9 cellular contexts compared by ENCODE assay signal in the genomic region with DNA sequence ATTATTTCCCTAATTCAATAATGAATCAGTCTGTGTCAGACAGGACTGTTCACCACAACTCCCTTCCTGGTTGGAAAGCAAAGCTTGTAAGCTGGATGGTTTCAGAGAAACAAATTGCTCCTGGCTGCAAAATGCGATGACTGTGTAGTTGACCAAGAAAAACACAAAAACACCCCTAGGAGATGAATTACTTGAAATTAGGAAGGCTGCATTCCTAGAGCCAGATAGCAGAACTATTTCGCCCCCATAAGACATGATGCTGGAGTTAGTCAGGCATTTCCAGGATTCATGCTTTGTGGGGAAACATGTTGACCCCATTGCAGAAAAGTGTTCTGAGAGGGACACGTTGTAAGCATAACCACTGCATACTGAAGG.
A peak's percentile ranks its signal among the peaks of the same experiment; 100 is the strongest.
DNase-seq lines count a peak whose midpoint lies in the region; ATAC-seq and TF ChIP-seq lines count a peak whose summit lies in the region.
"Had no signal": no experiment of that assay in that cellular context is flagged by ENCODE, and none has a peak within 500 bp of the region (broad histone marks: within the 10 kb centered on the region; RNA-seq: fewer than 3 reads in every experiment).

No MANE protein-coding gene starts in this region.

- no peak overlapping the region for H2AFZ ChIP-seq in IMR-90 (replicated peaks; ENCODE audit: low read length, poor library complexity)

- DNase-seq in IMR-90: peak; percentile 91
- DNase-seq in dedifferentiated amniotic fluid mesenchymal stem cell (ENCODE audit: extremely low spot score): peak; percentile 52
- no peak for DNase-seq in left lung
- DNase-seq in uterus: peak; percentile 25 to 45
- DNase-seq in cerebellum (ENCODE audit: low spot score): no peak
- DNase-seq in endodermal cell: no peak
- DNase-seq: DND-41, NCI-H146 had no signal

- peak overlapping the region; percentile 30; the same call in 1 of the 3 replicates for H2BK15ac ChIP-seq in IMR-90 (ENCODE audit: low read depth, low read length)

- TF ChIP-seq CTCF in IMR-90 (conservative IDR thresholded peaks at IDR 0.05; ENCODE audit: low read depth, low read length): no peak
- no peak for TF ChIP-seq CTCF in left lung (IDR thresholded peaks at IDR 0.05)
- TF ChIP-seq CTCF in uterus (IDR thresholded peaks at IDR 0.05): no peak
- TF ChIP-seq CTCF in endodermal cell (conservative IDR thresholded peaks at IDR 0.05): no peak

- in situ Hi-C loops in IMR-90 (cut with MboI; ENCODE audit: low sequenced_read_pairs): no loop called here

- H4K20me1 ChIP-seq in IMR-90 (ENCODE audit: insufficient read depth, low read length): no peaks in the 10 kb centered on the region

- peak overlapping the region; percentile 81 for H3K4me2 ChIP-seq in IMR-90 (ENCODE audit: low read depth, low read length)

- H2AK9ac ChIP-seq in IMR-90 (replicated peaks; ENCODE audit: low read depth, low read length, poor library complexity): no peak overlapping the region

- POLR2A ChIA-PET in IMR-90 (lab: Charles Lee; ENCODE audit: unreplicated experiment): no interaction called here

- H3K18ac ChIP-seq in IMR-90 (ENCODE audit: low read depth, low read length): peak overlapping the region; percentile 94

- H3K23ac ChIP-seq in IMR-90 (ENCODE audit: low read depth, low read length): peak overlapping the region; percentile 1; the same call in 1 of the 2 replicates

- H3K4me3 ChIP-seq in IMR-90 (ENCODE audit: insufficient read depth, low read depth, low read length) (no peak overlapping the region), left lung (no peak overlapping the region), uterus (no peak overlapping the region), endodermal cell (ENCODE audit: low read length) (no peak overlapping the region)

- H3K14ac ChIP-seq in IMR-90 (replicated peaks; ENCODE audit: low read depth, low read length): no peak overlapping the region; the same call in 1 of the 2 replicates

- no TSS peak for BruUV-seq in IMR-90 (replicated peaks; lab: Mats Ljungman, UMichigan)

- CTCF ChIA-PET in IMR-90 (lab: Yijun Ruan, JAX): interaction anchor here (0.9 to 1.1 kb wide), 3 partner anchors 34 to 372 kb away, joined by 3 read pairs; no protein-coding TSS in a partner anchor

- intact Hi-C loops in IMR-90 (cut with micrococcal nuclease) (no loop called here), left lung (cut with DNase I) (no loop called here), uterus (cut with DNase I; ENCODE audit: low total_unique reads) (no loop called here)

- H2BK5ac ChIP-seq in IMR-90 (ENCODE audit: low read depth, low read length, poor library complexity, severe bottlenecking): peak overlapping the region; percentile 79

- no peaks in the 10 kb centered on the region for H3K27me3 ChIP-seq in IMR-90 (ENCODE audit: control insufficient read depth, insufficient read depth, low read length)
- H3K27me3 ChIP-seq in left lung: no peaks in the 10 kb centered on the region
- no peaks in the 10 kb centered on the region for H3K27me3 ChIP-seq in uterus
- H3K27me3 ChIP-seq in endodermal cell (ENCODE audit: control insufficient read depth, insufficient read depth, low read length, poor library complexity, severe bottlenecking): no peaks in the 10 kb centered on the region

- dilution Hi-C loops in IMR-90 (cut with HindIII; ENCODE audit: low sequenced_read_pairs, unreplicated experiment): no loop called here

- H3K4me3 Mint-ChIP-seq in endodermal cell: no peak overlapping the region

- peaks cover 11% of the 10 kb centered on the region for H3K4me1 Mint-ChIP-seq in endodermal cell

- TF ChIP-seq POLR2A in IMR-90 (IDR thresholded peaks at IDR 0.05; ENCODE audit: low read depth, low read length) (no peak), uterus (IDR thresholded peaks at IDR 0.05) (no peak)

- H4K91ac ChIP-seq in IMR-90 (ENCODE audit: insufficient read depth, low read depth, low read length): peak overlapping the region; percentile 64; the same call in 1 of the 2 replicates

- H3K36me3 ChIP-seq in IMR-90 (ENCODE audit: control insufficient read depth, insufficient read depth, low read length) (no peaks in the 10 kb centered on the region), left lung (no peaks in the 10 kb centered on the region), uterus (no peaks in the 10 kb centered on the region), endodermal cell (ENCODE audit: control insufficient read depth, insufficient read depth, low read length) (no peaks in the 10 kb centered on the region)

- peak overlapping the region; percentile 85 for H2BK20ac ChIP-seq in IMR-90 (ENCODE audit: low read depth, low read length)

- no CpG with 5 or more reads among the region's 3 CpGs for WGBS in IMR-90 (ENCODE audit: extremely low coverage in 2 of 2, insufficient read length in 1 of 2), 2 experiments
- 93 to 94% methylated on average over 3 of the region's 3 CpGs for WGBS in endodermal cell (ENCODE audit: insufficient coverage in 1 of 2, insufficient read length in 1 of 2), 2 experiments

- H3K9me3 ChIP-seq in IMR-90 (ENCODE audit: control insufficient read depth, insufficient read depth, low read length) (no peaks in the 10 kb centered on the region), left lung (no peaks in the 10 kb centered on the region), uterus (no peaks in the 10 kb centered on the region), endodermal cell (ENCODE audit: control insufficient read depth, low read length) (no peaks in the 10 kb centered on the region)

- peak overlapping the region; percentile 59 to 79; a peak in 3 of 4 replicates for H4K8ac ChIP-seq in IMR-90 (ENCODE audit: low read depth in 2 of 2, low read length in 2 of 2)

- no peak overlapping the region for H2AK5ac ChIP-seq in IMR-90 (ENCODE audit: low read depth, low read length)

- peak overlapping the region; percentile 2; the same call in 1 of the 2 replicates for H3K56ac ChIP-seq in IMR-90 (ENCODE audit: extremely low read depth, insufficient read depth, low read length)

- no peak overlapping the region for H3K27ac Mint-ChIP-seq in endodermal cell

- no peaks in the 10 kb centered on the region for H3K27me3 Mint-ChIP-seq in endodermal cell (ENCODE audit: insufficient read depth)

- H3K36me3 Mint-ChIP-seq in endodermal cell (ENCODE audit: low read depth): no peaks in the 10 kb centered on the region

- peak overlapping the region; percentile 50 for H4K5ac ChIP-seq in IMR-90 (ENCODE audit: low read depth, low read length)

- peaks cover 4% of the 10 kb centered on the region; the same call in 1 of the 2 replicates for H3K9me1 ChIP-seq in IMR-90 (ENCODE audit: insufficient read depth, low read length)

- H3K9ac ChIP-seq in IMR-90 (ENCODE audit: low read depth, low read length) (0 out of 2 replicates have a peak overlapping the region, but pooled peaks have one; percentile 9), endodermal cell (ENCODE audit: extremely low read depth, low read length, poor library complexity, severe bottlenecking) (no peak overlapping the region)

- H3K4me1 ChIP-seq in IMR-90 (ENCODE audit: control insufficient read depth, insufficient read depth, low read length) (peaks cover 24% of the 10 kb centered on the region), left lung (no peaks in the 10 kb centered on the region), uterus (peaks cover 0 to 5% of the 10 kb centered on the region in 2 donors), endodermal cell (ENCODE audit: control insufficient read depth, insufficient read depth, low read length) (peaks cover 6% of the 10 kb centered on the region)

- H2BK120ac ChIP-seq in IMR-90 (ENCODE audit: low read depth, low read length): peak overlapping the region; percentile 64; the same call in 1 of the 2 replicates

- TF ChIP-seq RAD21 in IMR-90 (IDR thresholded peaks at IDR 0.05; ENCODE audit: low read length): 0 out of 2 replicates have a peak, but pooled peaks have one; percentile 14

- no peaks in the 10 kb centered on the region for H3K79me1 ChIP-seq in IMR-90 (ENCODE audit: low read depth in 1 of 2, low read length in 2 of 2)

- ATAC-seq in IMR-90 (ENCODE audit: low read depth) (peak; percentile 68), left lung (peak; percentile 78), GM18511 (IDR thresholded peaks at IDR 0.05; ENCODE audit: unreplicated experiment) (no peak)

- H3K27ac ChIP-seq in IMR-90 (ENCODE audit: insufficient read depth, low read length) (peak overlapping the region; percentile 72; the same call in 1 of the 2 replicates), left lung (no peak overlapping the region), uterus (peak overlapping the region; percentile 55 to 68), endodermal cell (ENCODE audit: low read depth, low read length) (no peak overlapping the region)

- H3K9me3 Mint-ChIP-seq in endodermal cell: no peaks in the 10 kb centered on the region

- H3K4ac ChIP-seq in IMR-90 (ENCODE audit: low read depth, low read length): no peak overlapping the region

TF ChIP-seq in IMR-90, 13 proteins besides CTCF, POLR2A, EP300 and RAD21 (continues in another document):
- TF ChIP-seq USF2 (IDR thresholded peaks at IDR 0.05; ENCODE audit: low read depth, low read length): no peak
- TF ChIP-seq FOS (IDR thresholded peaks at IDR 0.05; ENCODE audit: low read depth, low read length): 0 out of 2 replicates have a peak, but pooled peaks have one; percentile 24
- TF ChIP-seq RCOR1 (IDR thresholded peaks at IDR 0.05; ENCODE audit: insufficient replicate concordance, low read length): peak; percentile 83
- TF ChIP-seq MAFK (IDR thresholded peaks at IDR 0.05; ENCODE audit: low read depth, low read length): 0 out of 2 replicates have a peak, but pooled peaks have one; percentile 1
- TF ChIP-seq, protein P1, sequence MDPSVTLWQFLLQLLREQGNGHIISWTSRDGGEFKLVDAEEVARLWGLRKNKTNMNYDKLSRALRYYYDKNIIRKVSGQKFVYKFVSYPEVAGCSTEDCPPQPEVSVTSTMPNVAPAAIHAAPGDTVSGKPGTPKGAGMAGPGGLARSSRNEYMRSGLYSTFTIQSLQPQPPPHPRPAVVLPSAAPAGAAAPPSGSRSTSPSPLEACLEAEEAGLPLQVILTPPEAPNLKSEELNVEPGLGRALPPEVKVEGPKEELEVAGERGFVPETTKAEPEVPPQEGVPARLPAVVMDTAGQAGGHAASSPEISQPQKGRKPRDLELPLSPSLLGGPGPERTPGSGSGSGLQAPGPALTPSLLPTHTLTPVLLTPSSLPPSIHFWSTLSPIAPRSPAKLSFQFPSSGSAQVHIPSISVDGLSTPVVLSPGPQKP (IDR thresholded peaks at IDR 0.05; ENCODE audit: borderline replicate concordance, low read depth, low read length): no peak
- 0 out of 2 replicates have a peak, but pooled peaks have one; percentile 11 for TF ChIP-seq SMC3 (IDR thresholded peaks at IDR 0.05; ENCODE audit: low read depth, low read length)
- peak; percentile 48; the same call in 1 of the 2 replicates for TF ChIP-seq CEBPB (IDR thresholded peaks at IDR 0.05; ENCODE audit: low read depth, low read length)

Comparison
In these comparisons a context has a peak if more than half of its experiments do, and no peak if none do; other contexts are left out.
1. DNase-seq: peak in IMR-90 (single experiment), dedifferentiated amniotic fluid mesenchymal stem cell (single experiment) and uterus (2 of 2); none in left lung (0 of 2), cerebellum (single experiment) and endodermal cell (single experiment).
2. H3K27ac ChIP-seq: peak in IMR-90 (single experiment) and uterus (2 of 2); none in left lung (0 of 2) and endodermal cell (single experiment).